In genomic region chr4:35124116-35124515, GRCh38 we compare ENCODE assay signal across 22 cellular contexts.
DNase-seq lines count a peak whose midpoint lies in the region; ATAC-seq, FAIRE-seq and TF ChIP-seq lines count a peak whose summit lies in the region.
"Had no signal": no experiment of that assay in that cellular context is flagged by ENCODE, and none has a peak within 500 bp of the region (broad histone marks: within the 10 kb centered on the region; RNA-seq: fewer than 3 reads in every experiment).

No MANE protein-coding gene starts in this region.

- DNase-seq in HFF-Myc (ENCODE audit: extremely low read depth, low read depth) (peak; percentile 3), astrocyte (ENCODE audit: low read depth) (peak; percentile 12), glomerular visceral epithelial cell (ENCODE audit: extremely low spot score) (peak; percentile 24), smooth muscle cell (lab: John Stamatoyannopoulos, UW; ENCODE audit: unreplicated experiment) (no peak), AG08396 (ENCODE audit: low spot score) (no peak), left lung (no peak), ovary (no peak)
- DNase-seq: BE2C; CD4-positive, alpha-beta memory T cell; DMS79 treated with DMSO at 0.1 percent for 48 hours; GDM1; NCI-H1417 treated with DMSO at 0.1 percent for 48 hours; NCI-H2029; NCI-H2171; NCI-H748 treated with DMSO at 0.1 percent for 48 hours; PC-3 had no signal

- intact Hi-C loops in left lung (cut with DNase I): no loop called here
- intact Hi-C loops in ovary (cut with DNase I): no loop called here

- H4K20me1 ChIP-seq in astrocyte (ENCODE audit: insufficient read depth, low read length): no peaks in the 10 kb centered on the region
- H4K20me1 ChIP-seq in smooth muscle cell (ENCODE audit: low read depth): no peaks in the 10 kb centered on the region

- no peaks in the 10 kb centered on the region for H3F3A ChIP-seq in smooth muscle cell (ENCODE audit: low read depth)

- H3K9me3 Mint-ChIP-seq in astrocyte (ENCODE audit: unreplicated experiment): peaks cover 6% of the 10 kb centered on the region

- no peaks in the 10 kb centered on the region for H3K4me1 ChIP-seq in astrocyte (ENCODE audit: insufficient read depth, low read length)
- H3K4me1 ChIP-seq in smooth muscle cell (ENCODE audit: low read depth): no peaks in the 10 kb centered on the region
- H3K4me1 ChIP-seq in left lung: no peaks in the 10 kb centered on the region
- no peaks in the 10 kb centered on the region for H3K4me1 ChIP-seq in ovary (ENCODE audit: insufficient read depth)
- H3K4me1 ChIP-seq: SJSA1 had no signal

- H3K9me3 ChIP-seq in astrocyte (ENCODE audit: insufficient read depth, low read depth, low read length): no peaks in the 10 kb centered on the region
- H3K9me3 ChIP-seq in smooth muscle cell (replicated peaks; ENCODE audit: low read depth): no peaks in the 10 kb centered on the region
- H3K9me3 ChIP-seq in left lung: no peaks in the 10 kb centered on the region
- H3K9me3 ChIP-seq in ovary: no peaks in the 10 kb centered on the region
- H3K9me3 ChIP-seq: BE2C, SJSA1 had no signal

- H3K27ac ChIP-seq in astrocyte (ENCODE audit: low read depth, low read length): no peak overlapping the region
- peak overlapping the region; percentile 12 for H3K27ac ChIP-seq in smooth muscle cell (ENCODE audit: low read depth)
- H3K27ac ChIP-seq in left lung: no peak overlapping the region
- no peak overlapping the region for H3K27ac ChIP-seq in ovary
- H3K27ac ChIP-seq: RWPE1, SJSA1 had no signal

- no peak overlapping the region for H3K4me3 Mint-ChIP-seq in astrocyte (ENCODE audit: unreplicated experiment)
- H3K4me3 Mint-ChIP-seq: CD4-positive, alpha-beta memory T cell had no signal

- H3K27me3 ChIP-seq in astrocyte (ENCODE audit: insufficient read depth, low read length) (no peaks in the 10 kb centered on the region), smooth muscle cell (ENCODE audit: low read depth) (no peaks in the 10 kb centered on the region), left lung (no peaks in the 10 kb centered on the region), ovary (no peaks in the 10 kb centered on the region)
- H3K27me3 ChIP-seq: BE2C, SJSA1 had no signal

- no peak for TF ChIP-seq POLR2A in ovary (IDR thresholded peaks at IDR 0.05)

- peak overlapping the region; percentile 81 for H3K27ac Mint-ChIP-seq in astrocyte (ENCODE audit: unreplicated experiment)

- H3K36me3 ChIP-seq in astrocyte (ENCODE audit: insufficient read depth, low read length): no peaks in the 10 kb centered on the region
- no peaks in the 10 kb centered on the region for H3K36me3 ChIP-seq in smooth muscle cell (ENCODE audit: low read depth)
- H3K36me3 ChIP-seq in left lung: no peaks in the 10 kb centered on the region
- H3K36me3 ChIP-seq in ovary: no peaks in the 10 kb centered on the region
- H3K36me3 ChIP-seq: BE2C, SJSA1 had no signal

- no peak overlapping the region for H3K4me2 ChIP-seq in astrocyte (ENCODE audit: low read length)
- no peak overlapping the region for H3K4me2 ChIP-seq in smooth muscle cell

- ATAC-seq in left lung (no peak), HG02623 (IDR thresholded peaks at IDR 0.05; ENCODE audit: unreplicated experiment) (no peak)
- ATAC-seq: GM12878, PC-3 had no signal

- H3K4me3 ChIP-seq in HFF-Myc (replicated peaks; ENCODE audit: low read depth, low read length) (no peak overlapping the region), astrocyte (ENCODE audit: insufficient read depth, low read depth, low read length) (no peak overlapping the region), smooth muscle cell (no peak overlapping the region), left lung (no peak overlapping the region), ovary (no peak overlapping the region)
- H3K4me3 ChIP-seq: GM12878, SJSA1 had no signal

- peaks cover 7% of the 10 kb centered on the region for H3K4me1 Mint-ChIP-seq in astrocyte (ENCODE audit: low read depth, unreplicated experiment)
- H3K4me1 Mint-ChIP-seq: CD4-positive, alpha-beta memory T cell had no signal

- FAIRE-seq in astrocyte (lab: Jason Lieb, UNC): no peak
- FAIRE-seq: D721Med, GM12878, H1 had no signal

- no peak overlapping the region for H2AFZ ChIP-seq in astrocyte (ENCODE audit: low read depth, low read length)
- no peak overlapping the region for H2AFZ ChIP-seq in smooth muscle cell (ENCODE audit: low read depth)

- no peaks in the 10 kb centered on the region for H3K27me3 Mint-ChIP-seq in astrocyte (ENCODE audit: low read depth, unreplicated experiment)
- H3K27me3 Mint-ChIP-seq: CD4-positive, alpha-beta memory T cell had no signal

- no peak for TF ChIP-seq EP300 in ovary (IDR thresholded peaks at IDR 0.05)

- H3K9ac ChIP-seq in astrocyte (ENCODE audit: low read length) (no peak overlapping the region), smooth muscle cell (ENCODE audit: low read depth) (no peak overlapping the region)

- no peaks in the 10 kb centered on the region for H3K36me3 Mint-ChIP-seq in astrocyte (ENCODE audit: low read depth, unreplicated experiment)
- H3K36me3 Mint-ChIP-seq: CD4-positive, alpha-beta memory T cell had no signal

- H3K79me2 ChIP-seq in astrocyte (ENCODE audit: insufficient read depth, low read length) (no peaks in the 10 kb centered on the region), smooth muscle cell (ENCODE audit: low read depth) (no peaks in the 10 kb centered on the region)

- TF ChIP-seq CTCF in HFF-Myc (IDR thresholded peaks at IDR 0.05; ENCODE audit: low read depth, low read length, missing control alignments): no peak
- TF ChIP-seq CTCF in astrocyte (IDR thresholded peaks at IDR 0.05; ENCODE audit: insufficient read depth, low read depth, low read length): no peak
- no peak for TF ChIP-seq CTCF in smooth muscle cell (IDR thresholded peaks at IDR 0.05; ENCODE audit: borderline replicate concordance, insufficient read depth, poor library complexity, severe bottlenecking)
- TF ChIP-seq CTCF in left lung (IDR thresholded peaks at IDR 0.05): no peak
- no peak for TF ChIP-seq CTCF in ovary (IDR thresholded peaks at IDR 0.05)

Comparison
In these comparisons a context has a peak if more than half of its experiments do, and no peak if none do; other contexts are left out.
1. DNase-seq: peak in HFF-Myc (single experiment), astrocyte (single experiment) and glomerular visceral epithelial cell (single experiment); none in smooth muscle cell (single experiment), AG08396 (single experiment), left lung (0 of 2) and ovary (0 of 5).